ENCODE assay signal across 17 cellular contexts in the genomic region with DNA sequence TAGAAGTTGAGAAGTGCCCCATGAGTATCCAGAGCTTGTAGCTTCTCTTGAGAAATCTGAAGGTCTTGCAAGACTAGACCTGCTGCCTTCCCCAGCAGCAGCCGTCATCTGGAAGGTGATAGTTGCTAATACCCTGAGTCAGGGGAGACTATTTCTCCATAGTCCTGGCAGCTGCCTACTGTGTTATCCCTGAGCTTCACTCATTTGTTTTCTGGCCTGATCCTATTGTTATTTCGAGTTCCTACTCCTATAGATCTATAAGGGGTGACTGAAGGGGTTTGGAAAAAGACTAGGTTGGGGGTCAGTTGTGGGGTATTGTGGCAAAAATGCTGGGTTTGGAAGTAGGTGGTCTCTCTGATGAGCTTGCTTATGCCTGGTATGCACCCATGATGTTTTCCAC.
DNase-seq lines count a peak whose midpoint lies in the region; ATAC-seq, FAIRE-seq and TF ChIP-seq lines count a peak whose summit lies in the region.
"Had no signal": no experiment of that assay in that cellular context is flagged by ENCODE, and none has a peak within 500 bp of the region (broad histone marks: within the 10 kb centered on the region; RNA-seq: fewer than 3 reads in every experiment).

No MANE protein-coding gene starts in this region.

- peaks cover 56% of the 10 kb centered on the region for H3K27me3 Mint-ChIP-seq in MCF 10A (ENCODE audit: insufficient read depth, unreplicated experiment)
- H3K27me3 Mint-ChIP-seq in WTC11 (ENCODE audit: low read depth), result no peaks in the 10 kb centered on the region
- H3K27me3 Mint-ChIP-seq: CD4-positive, CD25-positive, alpha-beta regulatory T cell had no signal

- no peak for FAIRE-seq in urothelium cell line (lab: Jason Lieb, UNC)
- FAIRE-seq: A204.1, G401.6 had no signal

- H3K27me3 ChIP-seq in breast epithelium, result peaks cover 0 to 5% of the 10 kb centered on the region in 2 donors
- H3K27me3 ChIP-seq: BE2C, SJSA1 had no signal

- peak; percentile 84 for ATAC-seq in WTC11

- H3K36me3 Mint-ChIP-seq in MCF 10A (ENCODE audit: insufficient read depth, unreplicated experiment) (no peaks in the 10 kb centered on the region), WTC11 (no peaks in the 10 kb centered on the region)
- H3K36me3 Mint-ChIP-seq: CD4-positive, CD25-positive, alpha-beta regulatory T cell had no signal

- no peak overlapping the region for H3K27ac ChIP-seq in breast epithelium
- H3K27ac ChIP-seq: SJSA1 had no signal

- H3K9me3 ChIP-seq in breast epithelium, result no peaks in the 10 kb centered on the region
- H3K9me3 ChIP-seq: BE2C, Caco-2, SJSA1 had no signal

- TF ChIP-seq CTCF in MCF 10A (IDR thresholded peaks at IDR 0.05; ENCODE audit: unreplicated experiment) (no peak), breast epithelium (IDR thresholded peaks at IDR 0.05) (no peak), WTC11 (IDR thresholded peaks at IDR 0.05) (no peak)

- H3K4me3 Mint-ChIP-seq in MCF 10A (ENCODE audit: unreplicated experiment), result no peak overlapping the region
- no peak overlapping the region for H3K4me3 Mint-ChIP-seq in WTC11
- H3K4me3 Mint-ChIP-seq: CD4-positive, CD25-positive, alpha-beta regulatory T cell had no signal

- H3K9me3 Mint-ChIP-seq in MCF 10A (ENCODE audit: unreplicated experiment), result no peaks in the 10 kb centered on the region
- no peaks in the 10 kb centered on the region for H3K9me3 Mint-ChIP-seq in WTC11

- H3K27ac Mint-ChIP-seq in MCF 10A (ENCODE audit: low read depth, unreplicated experiment) (no peak overlapping the region), WTC11 (peak overlapping the region; percentile 79; the same call in 1 of the 2 replicates)
- H3K27ac Mint-ChIP-seq: CD4-positive, CD25-positive, alpha-beta regulatory T cell had no signal

- H3K4me3 ChIP-seq in breast epithelium, result no peak overlapping the region
- H3K4me3 ChIP-seq: SJSA1 had no signal

- H3K4me1 ChIP-seq in breast epithelium, result no peaks in the 10 kb centered on the region
- H3K4me1 ChIP-seq: BE2C, Caco-2, SJSA1 had no signal

- peak; percentile 18 for DNase-seq in MCF 10A (ENCODE audit: unreplicated experiment)
- DNase-seq in breast epithelium (ENCODE audit: low spot score in 2 of 2), result no peak
- DNase-seq in WTC11 (ENCODE audit: low spot score), result no peak
- DNase-seq in iPS DF 19.7 (ENCODE audit: low read depth, low spot score), result peak; percentile 2
- peak; percentile 8 for DNase-seq in retina
- no peak for DNase-seq in urothelium cell line (ENCODE audit: low spot score)
- DNase-seq in stimulated activated naive CD4-positive, alpha-beta T cell treated with Interleukin-2 at 50 U/mL for 16 hours (lab: John Stamatoyannopoulos, UW), result no peak
- DNase-seq in NCI-H345 (lab: John Stamatoyannopoulos, UW), result no peak
- DNase-seq: BE2C; Caco-2; CD4-positive, CD25-positive, alpha-beta regulatory T cell; IMR-90; NCI-H1092; NCI-H2081 had no signal

- POLR2A ChIA-PET in MCF 10A (lab: Yijun Ruan, JAX) (interaction anchor here (0.6 to 1.0 kb wide), 2 partner anchors 9 to 403 kb away, joined by 3 read pairs; no protein-coding TSS in a partner anchor), WTC11 (lab: Charles Lee) (no interaction called here)

- H3K4me1 Mint-ChIP-seq in MCF 10A (ENCODE audit: insufficient read depth, unreplicated experiment) (no peaks in the 10 kb centered on the region), WTC11 (peaks cover 34% of the 10 kb centered on the region)
- H3K4me1 Mint-ChIP-seq: CD4-positive, CD25-positive, alpha-beta regulatory T cell had no signal

- BruUV-seq in MCF 10A (replicated peaks; lab: Mats Ljungman, UMichigan), result no TSS peak

- no peaks in the 10 kb centered on the region for H3K36me3 ChIP-seq in breast epithelium
- H3K36me3 ChIP-seq: BE2C, SJSA1 had no signal

- no peak for TF ChIP-seq POLR2A in breast epithelium (IDR thresholded peaks at IDR 0.05)

- intact Hi-C loops in MCF 10A (cut with micrococcal nuclease), result no loop called here
- intact Hi-C loops in breast epithelium (cut with DNase I; ENCODE audit: low total_unique reads), result no loop called here

- CTCF ChIA-PET in MCF 10A (lab: Yijun Ruan, JAX), result interaction anchor here (0.6 kb wide), 1 partner anchor 111 kb away, joined by 3 read pairs; no protein-coding TSS in a partner anchor
- CTCF ChIA-PET in WTC11 (lab: Charles Lee), result no interaction called here

TF ChIP-seq in WTC11, 78 proteins besides CTCF, POLR2A, EP300 and RAD21:
- TF ChIP-seq ZNF138 (CRISPR knock-in tag; conservative IDR thresholded peaks at IDR 0.05), result no peak
- TF ChIP-seq, protein P1, sequence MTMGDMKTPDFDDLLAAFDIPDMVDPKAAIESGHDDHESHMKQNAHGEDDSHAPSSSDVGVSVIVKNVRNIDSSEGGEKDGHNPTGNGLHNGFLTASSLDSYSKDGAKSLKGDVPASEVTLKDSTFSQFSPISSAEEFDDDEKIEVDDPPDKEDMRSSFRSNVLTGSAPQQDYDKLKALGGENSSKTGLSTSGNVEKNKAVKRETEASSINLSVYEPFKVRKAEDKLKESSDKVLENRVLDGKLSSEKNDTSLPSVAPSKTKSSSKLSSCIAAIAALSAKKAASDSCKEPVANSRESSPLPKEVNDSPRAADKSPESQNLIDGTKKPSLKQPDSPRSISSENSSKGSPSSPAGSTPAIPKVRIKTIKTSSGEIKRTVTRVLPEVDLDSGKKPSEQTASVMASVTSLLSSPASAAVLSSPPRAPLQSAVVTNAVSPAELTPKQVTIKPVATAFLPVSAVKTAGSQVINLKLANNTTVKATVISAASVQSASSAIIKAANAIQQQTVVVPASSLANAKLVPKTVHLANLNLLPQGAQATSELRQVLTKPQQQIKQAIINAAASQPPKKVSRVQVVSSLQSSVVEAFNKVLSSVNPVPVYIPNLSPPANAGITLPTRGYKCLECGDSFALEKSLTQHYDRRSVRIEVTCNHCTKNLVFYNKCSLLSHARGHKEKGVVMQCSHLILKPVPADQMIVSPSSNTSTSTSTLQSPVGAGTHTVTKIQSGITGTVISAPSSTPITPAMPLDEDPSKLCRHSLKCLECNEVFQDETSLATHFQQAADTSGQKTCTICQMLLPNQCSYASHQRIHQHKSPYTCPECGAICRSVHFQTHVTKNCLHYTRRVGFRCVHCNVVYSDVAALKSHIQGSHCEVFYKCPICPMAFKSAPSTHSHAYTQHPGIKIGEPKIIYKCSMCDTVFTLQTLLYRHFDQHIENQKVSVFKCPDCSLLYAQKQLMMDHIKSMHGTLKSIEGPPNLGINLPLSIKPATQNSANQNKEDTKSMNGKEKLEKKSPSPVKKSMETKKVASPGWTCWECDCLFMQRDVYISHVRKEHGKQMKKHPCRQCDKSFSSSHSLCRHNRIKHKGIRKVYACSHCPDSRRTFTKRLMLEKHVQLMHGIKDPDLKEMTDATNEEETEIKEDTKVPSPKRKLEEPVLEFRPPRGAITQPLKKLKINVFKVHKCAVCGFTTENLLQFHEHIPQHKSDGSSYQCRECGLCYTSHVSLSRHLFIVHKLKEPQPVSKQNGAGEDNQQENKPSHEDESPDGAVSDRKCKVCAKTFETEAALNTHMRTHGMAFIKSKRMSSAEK (CRISPR knock-in tag; IDR thresholded peaks at IDR 0.05; ENCODE audit: borderline replicate concordance), result no peak
- no peak for TF ChIP-seq NR3C1 (CRISPR knock-in tag; conservative IDR thresholded peaks at IDR 0.05; ENCODE audit: low read depth)
TF ChIP-seq in WTC11: peak in this region for 0.

Comparison
In these comparisons a context has a peak if more than half of its experiments do, and no peak if none do; other contexts are left out.
1. DNase-seq: peak in MCF 10A (single experiment), iPS DF 19.7 (single experiment) and retina (single experiment); none in breast epithelium (0 of 2), WTC11 (single experiment), urothelium cell line (single experiment), stimulated activated naive CD4-positive, alpha-beta T cell treated with Interleukin-2 at 50 U/mL for 16 hours (single experiment) and NCI-H345 (single experiment).